ENCODE assay signal across 8 cellular contexts in the genomic region with DNA sequence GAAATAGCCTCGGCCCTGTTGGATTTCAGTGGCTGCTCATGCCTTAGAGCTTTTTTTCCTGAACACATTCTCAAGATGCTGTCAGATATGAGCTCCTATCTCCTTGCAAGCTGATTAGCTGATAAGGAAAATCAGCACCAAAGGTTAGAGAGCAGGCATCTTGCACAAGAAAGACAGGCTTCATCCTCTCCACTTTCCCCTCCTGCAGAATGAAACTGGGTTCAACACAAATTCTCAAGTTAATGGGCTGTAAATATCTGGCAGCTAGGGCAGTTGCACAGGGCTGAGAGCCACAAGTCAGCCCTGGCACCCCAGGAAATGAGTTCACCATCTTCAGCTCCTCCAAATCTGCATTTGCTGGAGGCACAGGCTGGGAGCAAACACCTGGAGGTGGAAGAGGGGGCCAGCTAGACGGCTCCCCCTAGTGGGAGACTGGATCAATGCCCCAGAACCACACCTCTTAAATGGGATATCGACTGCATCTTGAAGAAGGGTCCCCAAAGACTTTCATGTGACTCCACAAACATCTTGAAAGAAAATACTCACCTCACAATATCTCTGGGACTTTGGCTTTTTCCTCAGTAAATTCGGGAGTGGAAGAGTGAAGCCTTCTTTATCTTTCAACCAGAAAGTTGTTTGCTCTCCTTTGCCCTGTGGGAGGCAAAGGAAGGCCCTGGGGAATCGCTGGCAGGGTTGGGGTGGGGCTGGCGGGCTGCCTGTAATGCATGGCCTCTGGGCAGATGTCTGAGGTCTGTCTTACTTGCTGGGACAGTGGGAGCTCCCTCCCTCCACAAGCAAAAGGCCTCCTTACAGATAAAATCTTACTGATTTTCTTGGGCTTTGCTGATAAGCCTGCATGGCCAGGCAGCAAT. TPM values are rescaled to one million over a fixed set of nuclear protein-coding genes. Genes with fewer than 3 reads are reported as not detected.
DNase-seq lines count a peak whose midpoint lies in the region; ATAC-seq and FAIRE-seq lines count a peak whose summit lies in the region.

No MANE protein-coding gene starts in this region.

- no peak overlapping the region for H3K27ac Mint-ChIP-seq in activated naive CD4-positive, alpha-beta T cell treated with anti-CD3 and anti-CD28 coated beads, Interleukin-2, amount 50 U/mL, for 72 hours

- peak; percentile 62 for DNase-seq in NCI-H82 (lab: John Stamatoyannopoulos, UW)
- DNase-seq in NCI-H82 treated with DMSO at 0.1 percent for 48 hours (lab: John Stamatoyannopoulos, UW; ENCODE audit: unreplicated experiment) = no peak
- peak; percentile 20 for DNase-seq in H4 (ENCODE audit: low spot score)
- peak; percentile 0 for DNase-seq in NCI-H2171 (lab: John Stamatoyannopoulos, UW)
- DNase-seq in activated naive CD4-positive, alpha-beta T cell treated with anti-CD3 and anti-CD28 coated beads, Interleukin-2, amount 50 U/mL, for 72 hours (ENCODE audit: low spot score in 2 of 2) = peak in 1 of 2 donors; percentile 47
- DNase-seq in left cardiac atrium = no peak
- peak; percentile 65 for DNase-seq in small intestine
- no peak for DNase-seq in mesenteric fat pad (ENCODE audit: low spot score)

- no peak overlapping the region for H3K27ac ChIP-seq in small intestine (ENCODE audit: low read depth in 1 of 2, low read length in 1 of 2)

- no peak overlapping the region for H3K4me3 ChIP-seq in small intestine (ENCODE audit: low read depth in 1 of 2, low read length in 2 of 2)

- no peak for FAIRE-seq in small intestine (lab: Jason Lieb, UNC)

- no peaks in the 10 kb centered on the region for H3K9me3 ChIP-seq in small intestine (ENCODE audit: control insufficient read depth, low read depth)

- peak; percentile 31 to 71 for ATAC-seq in activated naive CD4-positive, alpha-beta T cell treated with anti-CD3 and anti-CD28 coated beads, Interleukin-2, amount 50 U/mL, for 72 hours
- ATAC-seq in left cardiac atrium = peak; percentile 49 to 59

- H3K36me3 ChIP-seq in small intestine (ENCODE audit: control insufficient read depth in 2 of 2, insufficient read depth in 2 of 2, low read length in 2 of 2) = no peaks in the 10 kb centered on the region

- 14 to 22% (median 17%) methylated on average over 6 of the region's 6 CpGs for WGBS in small intestine, 3 donors

- H3K9me3 Mint-ChIP-seq in activated naive CD4-positive, alpha-beta T cell treated with anti-CD3 and anti-CD28 coated beads, Interleukin-2, amount 50 U/mL, for 72 hours = no peaks in the 10 kb centered on the region

- no peaks in the 10 kb centered on the region for H3K36me3 Mint-ChIP-seq in activated naive CD4-positive, alpha-beta T cell treated with anti-CD3 and anti-CD28 coated beads, Interleukin-2, amount 50 U/mL, for 72 hours

- H3K27me3 ChIP-seq in small intestine (ENCODE audit: control insufficient read depth in 2 of 2, insufficient read depth in 2 of 2, low read length in 2 of 2) = no peaks in the 10 kb centered on the region

- intact Hi-C loops in left cardiac atrium (cut with DNase I) = loop anchor here in 1 of 2 donors (5.0 kb wide), 1 partner anchor 126 kb away; a partner anchor contains a TSS

- H3K4me1 ChIP-seq in small intestine (ENCODE audit: control insufficient read depth in 2 of 2, insufficient read depth in 1 of 2, low read depth in 1 of 2, low read length in 1 of 2) = no peaks in the 10 kb centered on the region

RNA-seq across cellular contexts. Expression of a gene that starts 24.7 kb away (rescaled TPM):
- not detected in 2 replicates for total RNA-seq in H4 (2014; rRNA removed; shearing (Covaris generic))
- total RNA-seq in activated naive CD4-positive, alpha-beta T cell treated with anti-CD3 and anti-CD28 coated beads, Interleukin-2, amount 50 U/mL, for 72 hours = not detected
- total RNA-seq in left cardiac atrium (not detected), mesenteric fat pad (not detected)
- under 1 TPM in 1 of 3 donors, not detected in 2; 0.03 TPM for polyA plus RNA-seq in small intestine

Comparison
In these comparisons a context has a peak if more than half of its experiments do, and no peak if none do; other contexts are left out.
1. DNase-seq: peak in NCI-H82 (single experiment), H4 (single experiment), NCI-H2171 (single experiment) and small intestine (single experiment); none in NCI-H82 treated with DMSO at 0.1 percent for 48 hours (single experiment), left cardiac atrium (single experiment) and mesenteric fat pad (single experiment).